ENCODE assay signal across 2 cellular contexts in the genomic region with DNA sequence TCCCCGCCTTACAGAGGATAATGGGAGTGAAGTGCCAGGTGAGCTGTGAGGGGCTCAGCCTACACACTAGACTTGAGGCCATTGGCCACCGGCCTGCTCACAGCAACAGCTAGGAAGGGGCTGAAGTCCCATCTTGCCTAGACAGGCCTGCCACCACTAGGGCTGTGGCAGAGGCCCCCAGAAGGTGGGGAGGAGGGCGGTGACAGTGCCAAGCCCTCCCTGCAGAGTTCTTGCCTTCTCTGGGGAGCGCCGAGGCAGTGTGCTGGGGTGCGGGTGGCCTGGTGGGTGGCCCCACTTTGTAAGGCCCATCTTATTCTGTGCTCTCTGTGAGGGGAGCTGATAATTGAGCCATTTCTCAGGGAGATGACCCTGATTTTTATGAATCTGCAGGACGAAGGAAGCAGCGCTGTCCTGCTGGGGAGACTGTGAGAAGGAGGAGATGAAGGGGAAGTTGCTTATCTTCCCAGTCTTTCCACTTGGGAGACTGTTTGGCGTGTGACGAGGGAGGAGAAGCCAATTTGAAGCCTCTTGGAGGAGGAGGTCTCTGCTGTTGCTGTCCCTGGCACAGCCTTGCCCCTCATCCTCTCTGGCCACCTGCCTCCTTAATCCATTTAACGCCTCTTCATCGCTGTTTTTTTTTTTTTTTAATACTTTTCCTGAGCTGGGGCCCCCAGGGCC.
TF ChIP-seq lines count a peak whose summit lies in the region.

No MANE protein-coding gene starts in this region.

TF ChIP-seq in SK-N-SH, 30 proteins besides CTCF, POLR2A, EP300 and RAD21:
- TF ChIP-seq, protein P1, sequence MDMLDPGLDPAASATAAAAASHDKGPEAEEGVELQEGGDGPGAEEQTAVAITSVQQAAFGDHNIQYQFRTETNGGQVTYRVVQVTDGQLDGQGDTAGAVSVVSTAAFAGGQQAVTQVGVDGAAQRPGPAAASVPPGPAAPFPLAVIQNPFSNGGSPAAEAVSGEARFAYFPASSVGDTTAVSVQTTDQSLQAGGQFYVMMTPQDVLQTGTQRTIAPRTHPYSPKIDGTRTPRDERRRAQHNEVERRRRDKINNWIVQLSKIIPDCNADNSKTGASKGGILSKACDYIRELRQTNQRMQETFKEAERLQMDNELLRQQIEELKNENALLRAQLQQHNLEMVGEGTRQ (IDR thresholded peaks at IDR 0.05; ENCODE audit: borderline replicate concordance, low read depth, low read length): no peak
- no peak for TF ChIP-seq NRF1 (IDR thresholded peaks at IDR 0.05; ENCODE audit: low read depth, low read length)
- TF ChIP-seq, protein P2, sequence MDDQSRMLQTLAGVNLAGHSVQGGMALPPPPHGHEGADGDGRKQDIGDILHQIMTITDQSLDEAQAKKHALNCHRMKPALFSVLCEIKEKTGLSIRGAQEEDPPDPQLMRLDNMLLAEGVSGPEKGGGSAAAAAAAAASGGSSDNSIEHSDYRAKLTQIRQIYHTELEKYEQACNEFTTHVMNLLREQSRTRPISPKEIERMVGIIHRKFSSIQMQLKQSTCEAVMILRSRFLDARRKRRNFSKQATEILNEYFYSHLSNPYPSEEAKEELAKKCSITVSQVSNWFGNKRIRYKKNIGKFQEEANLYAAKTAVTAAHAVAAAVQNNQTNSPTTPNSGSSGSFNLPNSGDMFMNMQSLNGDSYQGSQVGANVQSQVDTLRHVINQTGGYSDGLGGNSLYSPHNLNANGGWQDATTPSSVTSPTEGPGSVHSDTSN (IDR thresholded peaks at IDR 0.05): no peak
- TF ChIP-seq FOXM1 (IDR thresholded peaks at IDR 0.05; ENCODE audit: low read depth): no peak
- TF ChIP-seq, protein P3, sequence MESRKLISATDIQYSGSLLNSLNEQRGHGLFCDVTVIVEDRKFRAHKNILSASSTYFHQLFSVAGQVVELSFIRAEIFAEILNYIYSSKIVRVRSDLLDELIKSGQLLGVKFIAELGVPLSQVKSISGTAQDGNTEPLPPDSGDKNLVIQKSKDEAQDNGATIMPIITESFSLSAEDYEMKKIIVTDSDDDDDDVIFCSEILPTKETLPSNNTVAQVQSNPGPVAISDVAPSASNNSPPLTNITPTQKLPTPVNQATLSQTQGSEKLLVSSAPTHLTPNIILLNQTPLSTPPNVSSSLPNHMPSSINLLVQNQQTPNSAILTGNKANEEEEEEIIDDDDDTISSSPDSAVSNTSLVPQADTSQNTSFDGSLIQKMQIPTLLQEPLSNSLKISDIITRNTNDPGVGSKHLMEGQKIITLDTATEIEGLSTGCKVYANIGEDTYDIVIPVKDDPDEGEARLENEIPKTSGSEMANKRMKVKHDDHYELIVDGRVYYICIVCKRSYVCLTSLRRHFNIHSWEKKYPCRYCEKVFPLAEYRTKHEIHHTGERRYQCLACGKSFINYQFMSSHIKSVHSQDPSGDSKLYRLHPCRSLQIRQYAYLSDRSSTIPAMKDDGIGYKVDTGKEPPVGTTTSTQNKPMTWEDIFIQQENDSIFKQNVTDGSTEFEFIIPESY (IDR thresholded peaks at IDR 0.05; ENCODE audit: borderline replicate concordance, low read depth): no peak
- TF ChIP-seq JUND (IDR thresholded peaks at IDR 0.05): no peak
- TF ChIP-seq EZH2phosphoT487 (IDR thresholded peaks at IDR 0.05; ENCODE audit: borderline replicate concordance, low read depth): no peak
- no peak for TF ChIP-seq POLR2AphosphoS5 (IDR thresholded peaks at IDR 0.05; ENCODE audit: low read depth, low read length)
- no peak for TF ChIP-seq NFIC (IDR thresholded peaks at IDR 0.05; ENCODE audit: borderline replicate concordance)
- TF ChIP-seq FOSL2 (IDR thresholded peaks at IDR 0.05; ENCODE audit: borderline replicate concordance, low read depth): no peak
- TF ChIP-seq YY1 (IDR thresholded peaks at IDR 0.05; ENCODE audit: low read depth): no peak
- no peak for TF ChIP-seq RCOR1 (IDR thresholded peaks at IDR 0.05; ENCODE audit: low read length)
- TF ChIP-seq, protein P4, sequence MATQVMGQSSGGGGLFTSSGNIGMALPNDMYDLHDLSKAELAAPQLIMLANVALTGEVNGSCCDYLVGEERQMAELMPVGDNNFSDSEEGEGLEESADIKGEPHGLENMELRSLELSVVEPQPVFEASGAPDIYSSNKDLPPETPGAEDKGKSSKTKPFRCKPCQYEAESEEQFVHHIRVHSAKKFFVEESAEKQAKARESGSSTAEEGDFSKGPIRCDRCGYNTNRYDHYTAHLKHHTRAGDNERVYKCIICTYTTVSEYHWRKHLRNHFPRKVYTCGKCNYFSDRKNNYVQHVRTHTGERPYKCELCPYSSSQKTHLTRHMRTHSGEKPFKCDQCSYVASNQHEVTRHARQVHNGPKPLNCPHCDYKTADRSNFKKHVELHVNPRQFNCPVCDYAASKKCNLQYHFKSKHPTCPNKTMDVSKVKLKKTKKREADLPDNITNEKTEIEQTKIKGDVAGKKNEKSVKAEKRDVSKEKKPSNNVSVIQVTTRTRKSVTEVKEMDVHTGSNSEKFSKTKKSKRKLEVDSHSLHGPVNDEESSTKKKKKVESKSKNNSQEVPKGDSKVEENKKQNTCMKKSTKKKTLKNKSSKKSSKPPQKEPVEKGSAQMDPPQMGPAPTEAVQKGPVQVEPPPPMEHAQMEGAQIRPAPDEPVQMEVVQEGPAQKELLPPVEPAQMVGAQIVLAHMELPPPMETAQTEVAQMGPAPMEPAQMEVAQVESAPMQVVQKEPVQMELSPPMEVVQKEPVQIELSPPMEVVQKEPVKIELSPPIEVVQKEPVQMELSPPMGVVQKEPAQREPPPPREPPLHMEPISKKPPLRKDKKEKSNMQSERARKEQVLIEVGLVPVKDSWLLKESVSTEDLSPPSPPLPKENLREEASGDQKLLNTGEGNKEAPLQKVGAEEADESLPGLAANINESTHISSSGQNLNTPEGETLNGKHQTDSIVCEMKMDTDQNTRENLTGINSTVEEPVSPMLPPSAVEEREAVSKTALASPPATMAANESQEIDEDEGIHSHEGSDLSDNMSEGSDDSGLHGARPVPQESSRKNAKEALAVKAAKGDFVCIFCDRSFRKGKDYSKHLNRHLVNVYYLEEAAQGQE (IDR thresholded peaks at IDR 0.05; ENCODE audit: low read depth, low read length): no peak
- no peak for TF ChIP-seq SIN3A (IDR thresholded peaks at IDR 0.05; ENCODE audit: borderline replicate concordance, low read depth, low read length)
- TF ChIP-seq MXI1 (IDR thresholded peaks at IDR 0.05; ENCODE audit: low read depth, low read length): no peak
- TF ChIP-seq FOXJ3 (CRISPR knock-in tag; IDR thresholded peaks at IDR 0.05): no peak
- TF ChIP-seq GABPA (IDR thresholded peaks at IDR 0.05; ENCODE audit: low read depth): no peak
- TF ChIP-seq, protein P5, sequence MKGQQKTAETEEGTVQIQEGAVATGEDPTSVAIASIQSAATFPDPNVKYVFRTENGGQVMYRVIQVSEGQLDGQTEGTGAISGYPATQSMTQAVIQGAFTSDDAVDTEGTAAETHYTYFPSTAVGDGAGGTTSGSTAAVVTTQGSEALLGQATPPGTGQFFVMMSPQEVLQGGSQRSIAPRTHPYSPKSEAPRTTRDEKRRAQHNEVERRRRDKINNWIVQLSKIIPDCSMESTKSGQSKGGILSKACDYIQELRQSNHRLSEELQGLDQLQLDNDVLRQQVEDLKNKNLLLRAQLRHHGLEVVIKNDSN (IDR thresholded peaks at IDR 0.05; ENCODE audit: borderline replicate concordance, low read depth): no peak
- TF ChIP-seq TEAD4 (IDR thresholded peaks at IDR 0.05; ENCODE audit: borderline replicate concordance, insufficient read depth): no peak

TF ChIP-seq in SK-N-SH treated with all-trans-retinoic acid at 6 μM for 48 hours, 23 proteins besides CTCF, POLR2A, EP300 and RAD21:
- TF ChIP-seq ZFP3 (CRISPR knock-in tag; IDR thresholded peaks at IDR 0.05): no peak
